Comparison of ENCODE assay signal across 1 cellular context in genomic region chr13:48201044-48201443, GRCh38.
A peak's percentile ranks its signal among the peaks of the same experiment; 100 is the strongest.
TF ChIP-seq lines count a peak whose summit lies in the region.

No MANE protein-coding gene starts in this region.

TF ChIP-seq in HepG2, 621 proteins besides CTCF, POLR2A, EP300 and RAD21 (continued from another document and continues in another):
- TF ChIP-seq ZNF549 (CRISPR knock-in tag; IDR thresholded peaks at IDR 0.05) (peak; percentile 81; the same call in 1 of the 2 replicates), ZFP41 (CRISPR knock-in tag; IDR thresholded peaks at IDR 0.05; ENCODE audit: borderline replicate concordance) (no peak), HNF1A (IDR thresholded peaks at IDR 0.05; ENCODE audit: low read depth) (no peak), HNF1A (CRISPR knock-in tag; IDR thresholded peaks at IDR 0.05; ENCODE audit: borderline replicate concordance) (peak; percentile 62; the same call in 1 of the 2 replicates), ZNF772 (CRISPR knock-in tag; IDR thresholded peaks at IDR 0.05) (peak; percentile 90), MIXL1 (CRISPR knock-in tag; IDR thresholded peaks at IDR 0.05) (0 out of 2 replicates have a peak, but pooled peaks have one; percentile 20), HNF1B (CRISPR knock-in tag; IDR thresholded peaks at IDR 0.05) (peak; percentile 81), RFXAP (CRISPR knock-in tag; IDR thresholded peaks at IDR 0.05; ENCODE audit: borderline replicate concordance) (peak; percentile 41; the same call in 1 of the 2 replicates), ZNF318 (CRISPR knock-in tag; IDR thresholded peaks at IDR 0.05) (0 out of 2 replicates have a peak, but pooled peaks have one; percentile 40), ZNF512B (CRISPR knock-in tag; IDR thresholded peaks at IDR 0.05; ENCODE audit: borderline replicate concordance) (peak; percentile 49; the same call in 1 of the 2 replicates), ZNF770 (CRISPR knock-in tag; IDR thresholded peaks at IDR 0.05) (peak; percentile 40; the same call in 1 of the 2 replicates), HOXD1 (CRISPR knock-in tag; IDR thresholded peaks at IDR 0.05) (no peak), ZNF777 (CRISPR knock-in tag; IDR thresholded peaks at IDR 0.05) (0 out of 2 replicates have a peak, but pooled peaks have one; percentile 25), ZNF317 (CRISPR knock-in tag; IDR thresholded peaks at IDR 0.05) (peak; percentile 71), ZNF784 (CRISPR knock-in tag; IDR thresholded peaks at IDR 0.05; ENCODE audit: borderline replicate concordance) (peak; percentile 82; the same call in 1 of the 2 replicates), ZGPAT (CRISPR knock-in tag; IDR thresholded peaks at IDR 0.05) (peak; percentile 56), HMGA1 (CRISPR knock-in tag; conservative IDR thresholded peaks at IDR 0.05) (no peak), ZNF710 (CRISPR knock-in tag; IDR thresholded peaks at IDR 0.05; ENCODE audit: borderline replicate concordance) (peak; percentile 64; the same call in 1 of the 2 replicates), ZNF557 (CRISPR knock-in tag; IDR thresholded peaks at IDR 0.05) (no peak), ETV6 (CRISPR knock-in tag; conservative IDR thresholded peaks at IDR 0.05) (no peak), ZFP1 (CRISPR knock-in tag; IDR thresholded peaks at IDR 0.05) (0 out of 2 replicates have a peak, but pooled peaks have one; percentile 41), KDM6A (CRISPR knock-in tag; IDR thresholded peaks at IDR 0.05; ENCODE audit: low read depth) (peak; percentile 93), MLLT10 (CRISPR knock-in tag; IDR thresholded peaks at IDR 0.05) (no peak)
